8 cellular contexts compared by ENCODE assay signal in the genomic region with DNA sequence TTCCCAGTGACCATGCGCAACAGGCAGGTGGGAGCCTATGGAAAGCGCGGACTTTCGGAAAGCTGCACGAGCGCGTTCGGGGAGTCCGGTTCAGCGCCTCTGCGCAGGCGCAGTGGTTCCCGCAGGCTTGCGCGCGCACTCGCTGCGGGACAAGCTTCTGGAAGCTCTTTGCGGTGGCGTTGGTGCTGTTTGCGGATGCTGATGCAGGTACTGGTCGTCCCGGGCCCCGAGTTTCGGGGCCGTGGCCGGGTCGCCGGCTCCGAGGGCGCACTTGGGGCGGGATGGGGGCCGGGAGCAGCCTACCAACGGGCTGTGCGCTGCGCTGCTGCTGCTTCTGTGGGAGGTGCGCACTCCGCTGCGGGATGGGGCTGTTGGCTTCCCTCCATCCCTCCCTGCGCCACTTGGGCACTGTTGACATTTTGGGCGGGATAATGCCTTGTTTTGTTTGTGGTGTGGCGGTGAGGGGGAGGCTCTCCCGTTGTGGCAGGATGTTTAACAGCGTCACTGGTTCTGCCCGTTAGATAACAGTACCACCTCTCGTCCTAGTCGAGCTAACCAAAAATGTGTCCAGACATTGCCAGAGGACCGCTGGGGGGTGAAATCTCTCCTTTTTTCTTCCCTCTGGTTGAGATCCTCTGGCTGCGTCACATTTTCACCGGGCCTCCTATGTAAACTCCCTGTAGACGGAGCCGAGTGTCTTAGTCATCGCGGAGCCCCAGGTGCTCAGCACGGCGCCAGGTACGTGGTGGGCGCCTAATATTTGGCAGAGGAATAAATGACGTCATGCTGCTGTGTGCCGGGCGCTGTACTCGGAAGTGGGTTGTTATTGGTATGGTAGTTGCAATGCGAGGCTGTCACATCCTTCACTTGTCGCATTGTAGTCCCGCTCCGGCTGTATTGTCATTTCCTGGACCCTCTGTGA.
DNase-seq lines count a peak whose midpoint lies in the region; ATAC-seq lines count a peak whose summit lies in the region.

Gene ZNF483, plus strand, starts transcription at position 124 of the 922 bp plus-strand sequence. CDS start 2,217 bp downstream, outside the sequence.

- no peak within 1 kb of the TSS for H3K27ac ChIP-seq in ACC112 (ENCODE audit: low read depth, low read length)
- peak within 1 kb of the TSS; percentile 90 for H3K27ac ChIP-seq in layer of hippocampus (ENCODE audit: low read depth, low read length)

- H2AFZ ChIP-seq in ACC112 (ENCODE audit: low read length, unreplicated experiment): peak within 1 kb of the TSS; percentile 84

- no peaks in the 10 kb centered on the region for H3K79me2 ChIP-seq in ACC112 (ENCODE audit: control insufficient read depth, insufficient read depth, low read length, unreplicated experiment)

- H3K4me1 ChIP-seq in ACC112 (ENCODE audit: control insufficient read depth, insufficient read depth, low read length, unreplicated experiment): no peaks in the 10 kb centered on the region

- ATAC-seq in GM21528 (IDR thresholded peaks at IDR 0.05; ENCODE audit: low FRiP score, unreplicated experiment): peak; percentile 61

- peaks cover 30% of the 10 kb centered on the region for H3K27me3 ChIP-seq in ACC112 (ENCODE audit: insufficient read depth, low read length)
- no peaks in the 10 kb centered on the region for H3K27me3 ChIP-seq in layer of hippocampus (ENCODE audit: control insufficient read depth, insufficient read depth, low read length)

- peak within 1 kb of the TSS; percentile 81 for H3K4me3 ChIP-seq in ACC112 (ENCODE audit: low read depth, low read length)

- H3K36me3 ChIP-seq in ACC112 (ENCODE audit: insufficient read depth, low read length): no peaks in the 10 kb centered on the region

- DNase-seq in NCI-H2227 (lab: John Stamatoyannopoulos, UW; ENCODE audit: unreplicated experiment) (peak; percentile 94), dedifferentiated amniotic fluid mesenchymal stem cell (ENCODE audit: extremely low spot score) (peak; percentile 46)
- peak; percentile 67 to 73 for DNase-seq in activated CD4-positive, alpha-beta T cell treated with anti-CD3 and anti-CD28 coated beads, Interleukin-2, amount 50 U/mL, for 48 hours
- peak; percentile 33 to 54 (median 41) for DNase-seq in stimulated activated CD4-positive, alpha-beta T cell treated with anti-CD3 and anti-CD28 coated beads, Interleukin-12 subunit alpha, Interleukin-12 subunit beta, amount 100 ng/mL, for 48 hours (ENCODE audit: low read depth in 2 of 3, low spot score in 1 of 3)
- DNase-seq in NK-92 treated with Interleukin-12 subunit alpha and Interleukin-12 subunit beta, amount 100 ng/mL, for 24 hours (lab: John Stamatoyannopoulos, UW): no peak
